ENCODE assay signal across 16 cellular contexts in the genomic region with DNA sequence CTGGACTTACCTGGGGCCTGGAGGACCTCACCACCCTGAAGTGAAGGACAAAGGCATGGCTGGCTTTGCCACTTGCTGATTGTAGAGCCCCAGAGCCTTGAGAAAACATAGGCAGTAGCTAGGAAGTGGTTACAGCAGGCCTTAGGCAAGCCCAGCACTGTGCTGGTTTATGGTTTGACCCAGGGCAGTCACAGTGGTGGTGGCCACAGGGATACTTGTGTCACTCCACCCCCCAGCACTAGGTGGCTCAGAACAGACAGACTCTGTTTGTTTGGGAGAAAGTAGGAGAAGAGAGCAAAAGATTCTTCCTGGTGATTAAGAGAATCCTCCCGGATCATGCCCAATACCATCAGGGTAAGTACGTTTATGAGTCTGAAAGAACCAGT. TPM values are rescaled to one million over a fixed set of nuclear protein-coding genes. Genes with fewer than 3 reads are reported as not detected.
DNase-seq lines count a peak whose midpoint lies in the region; ATAC-seq, FAIRE-seq and TF ChIP-seq lines count a peak whose summit lies in the region.
"Had no signal": no experiment of that assay in that cellular context is flagged by ENCODE, and none has a peak within 500 bp of the region (broad histone marks: within the 10 kb centered on the region; RNA-seq: fewer than 3 reads in every experiment).

No MANE protein-coding gene starts in this region.

- H3K9ac ChIP-seq in HepG2 (ENCODE audit: insufficient read depth, low read depth, low read length), result no peak overlapping the region

- H3K4me2 ChIP-seq in HepG2 (ENCODE audit: low read depth, low read length), result no peak overlapping the region

- intact Hi-C loops in HepG2 (cut with micrococcal nuclease; ENCODE audit: unreplicated experiment), result no loop called here
- intact Hi-C loops in right lobe of liver (cut with DNase I), result no loop called here
- intact Hi-C loops in cardiac septum (cut with DNase I), result no loop called here

- H3K4me1 ChIP-seq in HepG2 (ENCODE audit: insufficient read depth, low read length) (no peaks in the 10 kb centered on the region), right lobe of liver (no peaks in the 10 kb centered on the region)

- no peaks in the 10 kb centered on the region for H3K27me3 Mint-ChIP-seq in glutamatergic neuron (ENCODE audit: unreplicated experiment)
- H3K27me3 Mint-ChIP-seq: central memory CD8-positive, alpha-beta T cell had no signal

- FAIRE-seq in HepG2 (lab: Jason Lieb, UNC), result no peak
- FAIRE-seq: A204.1, GM18507 had no signal

- H3K9me3 ChIP-seq in HepG2 (ENCODE audit: low read length), result no peaks in the 10 kb centered on the region
- H3K9me3 ChIP-seq in right lobe of liver, result no peaks in the 10 kb centered on the region
- no peaks in the 10 kb centered on the region for H3K9me3 ChIP-seq in WERI-Rb-1 (ENCODE audit: severe bottlenecking)

- no peak for TF ChIP-seq EP300 in HepG2 (IDR thresholded peaks at IDR 0.05; ENCODE audit: low read depth in 2 of 2, low read length in 2 of 2)
- TF ChIP-seq EP300 in HepG2 (CRISPR knock-in tag; IDR thresholded peaks at IDR 0.05; ENCODE audit: borderline replicate concordance), result no peak

- 3% methylated on average over 2 of the region's 2 CpGs for WGBS in HepG2 (ENCODE audit: low lambda C conversion rate)
- 32% methylated on average over 2 of the region's 2 CpGs for WGBS in right lobe of liver (ENCODE audit: insufficient coverage, low coverage, low lambda C conversion rate, missing lambda C conversion rate)

- TF ChIP-seq CTCF in HepG2 (CRISPR knock-in tag; IDR thresholded peaks at IDR 0.05) (no peak), right lobe of liver (IDR thresholded peaks at IDR 0.05) (no peak), WERI-Rb-1 (IDR thresholded peaks at IDR 0.05; ENCODE audit: low read depth, low read length) (0 out of 2 replicates have a peak, but pooled peaks have one; percentile 17), glutamatergic neuron (IDR thresholded peaks at IDR 0.05; ENCODE audit: partially characterized antibody, unreplicated experiment) (no peak)

- H3K36me3 ChIP-seq in HepG2 (replicated peaks in 1 of 2; ENCODE audit: control insufficient read depth in 1 of 2, insufficient read depth in 2 of 2, low read length in 2 of 2) (no peaks in the 10 kb centered on the region), right lobe of liver (no peaks in the 10 kb centered on the region), WERI-Rb-1 (no peaks in the 10 kb centered on the region)

- no peak for TF ChIP-seq POLR2A in HepG2 (IDR thresholded peaks at IDR 0.05; ENCODE audit: insufficient read depth in 1 of 2, low read depth in 2 of 2, low read length in 2 of 2)
- TF ChIP-seq POLR2A in right lobe of liver (IDR thresholded peaks at IDR 0.05), result no peak

- H3K36me3 Mint-ChIP-seq in glutamatergic neuron (ENCODE audit: unreplicated experiment), result no peaks in the 10 kb centered on the region
- H3K36me3 Mint-ChIP-seq: CD4-positive, alpha-beta memory T cell; naive thymus-derived CD4-positive, alpha-beta T cell had no signal

- in situ Hi-C loops in HepG2 (cut with HindIII; ENCODE audit: extremely low pct_ligation_motif_present, low pct_unique_long_range_greater_than_20kb), result no loop called here

- no peaks in the 10 kb centered on the region for H3K9me3 Mint-ChIP-seq in glutamatergic neuron (ENCODE audit: unreplicated experiment)
- H3K9me3 Mint-ChIP-seq: CD4-positive, alpha-beta memory T cell; central memory CD8-positive, alpha-beta T cell had no signal

- H3K79me2 ChIP-seq in HepG2 (ENCODE audit: insufficient read depth, low read length), result no peaks in the 10 kb centered on the region

- H3K27ac ChIP-seq in HepG2 (ENCODE audit: extremely low read length, insufficient read depth, low read length) (no peak overlapping the region), right lobe of liver (no peak overlapping the region), WERI-Rb-1 (no peak overlapping the region)

- BruUV-seq in HepG2 (replicated peaks; lab: Mats Ljungman, UMichigan), result no TSS peak

- no peak for DNase-seq in HepG2 (ENCODE audit: low spot score)
- DNase-seq in right lobe of liver, result no peak
- DNase-seq in WERI-Rb-1, result no peak
- DNase-seq in glutamatergic neuron, result no peak
- no peak for DNase-seq in cardiac septum (ENCODE audit: low spot score)
- no peak for DNase-seq in NCI-H2171 (lab: John Stamatoyannopoulos, UW)
- DNase-seq: activated T-cell treated with anti-CD3 and anti-CD28 coated beads, Interleukin-2, amount 50 U/mL, for 48 hours; CD4-positive, alpha-beta memory T cell; naive thymus-derived CD4-positive, alpha-beta T cell; NCI-H2171 treated with DMSO at 0.1 percent for 48 hours had no signal

- no peak for TF ChIP-seq RAD21 in HepG2 (CRISPR knock-in tag; IDR thresholded peaks at IDR 0.05)

- ATAC-seq in HepG2 (peak; percentile 84), right lobe of liver (no peak), HG03354 (IDR thresholded peaks at IDR 0.05; ENCODE audit: poor library complexity, severe bottlenecking, unreplicated experiment) (peak; percentile 9), GM21576 (IDR thresholded peaks at IDR 0.05; ENCODE audit: unreplicated experiment) (no peak)
- ATAC-seq: naive thymus-derived CD4-positive, alpha-beta T cell had no signal

- no peak overlapping the region for H3K4me3 ChIP-seq in HepG2 (replicated peaks in 1 of 3; ENCODE audit: insufficient read depth in 1 of 3, low read depth in 2 of 3, low read length in 3 of 3)
- H3K4me3 ChIP-seq in right lobe of liver, result no peak overlapping the region
- no peak overlapping the region for H3K4me3 ChIP-seq in WERI-Rb-1 (ENCODE audit: low read depth, low read length)

- H3K4me3 Mint-ChIP-seq in glutamatergic neuron (ENCODE audit: unreplicated experiment), result no peak overlapping the region
- H3K4me3 Mint-ChIP-seq: CD4-positive, alpha-beta memory T cell; central memory CD8-positive, alpha-beta T cell; naive thymus-derived CD4-positive, alpha-beta T cell had no signal

- no peaks in the 10 kb centered on the region for H4K20me1 ChIP-seq in HepG2 (ENCODE audit: insufficient read depth, low read length)

- POLR2A ChIA-PET in HepG2 (lab: Yijun Ruan, JAX), result no interaction called here

- H3K27me3 ChIP-seq in HepG2 (ENCODE audit: control insufficient read depth in 1 of 2, insufficient read depth in 2 of 2, low read length in 2 of 2) (no peaks in the 10 kb centered on the region), right lobe of liver (no peaks in the 10 kb centered on the region), WERI-Rb-1 (ENCODE audit: insufficient read depth, low read depth, severe bottlenecking) (no peaks in the 10 kb centered on the region)

- no peak overlapping the region for H3K27ac Mint-ChIP-seq in glutamatergic neuron (ENCODE audit: unreplicated experiment)
- H3K27ac Mint-ChIP-seq: CD4-positive, alpha-beta memory T cell; naive thymus-derived CD4-positive, alpha-beta T cell had no signal

- CTCF ChIA-PET in HepG2 (lab: Yijun Ruan, JAX; ENCODE audit: low intra/inter-chr PET ratio, low total read pairs), result no interaction called here

- no peaks in the 10 kb centered on the region for H3K4me1 Mint-ChIP-seq in glutamatergic neuron (ENCODE audit: low read depth, unreplicated experiment)
- H3K4me1 Mint-ChIP-seq: CD4-positive, alpha-beta memory T cell; central memory CD8-positive, alpha-beta T cell; naive thymus-derived CD4-positive, alpha-beta T cell had no signal

- H2AFZ ChIP-seq in HepG2 (ENCODE audit: low read length), result no peak overlapping the region

TF ChIP-seq in HepG2, 621 proteins besides CTCF, POLR2A, EP300 and RAD21 (continues in another document):
- TF ChIP-seq CREB1 (IDR thresholded peaks at IDR 0.05) (no peak), CREB1 (CRISPR knock-in tag; IDR thresholded peaks at IDR 0.05) (no peak), ZNF550 (CRISPR knock-in tag; IDR thresholded peaks at IDR 0.05; ENCODE audit: borderline replicate concordance) (no peak), NR2F2 (IDR thresholded peaks at IDR 0.05; ENCODE audit: borderline replicate concordance, low read depth) (no peak), NR2C2 (CRISPR knock-in tag; IDR thresholded peaks at IDR 0.05; ENCODE audit: borderline replicate concordance) (no peak)

RNA-seq across cellular contexts. Expression of a gene that starts 13.2 kb away (rescaled TPM):
- total RNA-seq in HepG2 (2016; rRNA removed; fragmentation: Illumina TruSeq; extraction: Trizol) (not detected in 2 replicates), right lobe of liver (1 to 10 TPM in 2 of 6 experiments, under 1 TPM in 4; 0.56 to 1.5 (median 0.79) TPM), glutamatergic neuron (ENCODE audit: unreplicated experiment) (0.25 TPM), cardiac septum (28.5 TPM)
- total RNA-seq in HepG2 (2016; cell fraction: cytosol; rRNA removed; fragmentation: Illumina TruSeq; extraction: Trizol; ENCODE audit: low read depth), result not detected in 2 replicates
- not detected in 2 replicates for total RNA-seq in HepG2 (2016; cell fraction: insoluble cytoplasmic fraction; rRNA removed; fragmentation: Illumina TruSeq; extraction: Trizol)
- total RNA-seq in HepG2 (2016; cell fraction: membrane; rRNA removed; fragmentation: Illumina TruSeq; extraction: Trizol), result not detected in 2 replicates
- not detected in 2 replicates for total RNA-seq in HepG2 (2016; cell fraction: nucleus; rRNA removed; fragmentation: Illumina TruSeq; extraction: Trizol)
- polyA plus RNA-seq in HepG2 (2011; rRNA removed), result not detected in 2 replicates
- polyA plus RNA-seq in HepG2 (2011; cell fraction: cytosol; rRNA removed), result not detected in 2 replicates
- polyA plus RNA-seq in HepG2 (2011; cell fraction: nucleus; rRNA removed), result not detected in 2 replicates
- polyA plus RNA-seq in HepG2 (2012), result 0.05 TPM in 1 of 2 replicates, not detected in the other
- polyA plus RNA-seq in HepG2 (2016; cell fraction: cytosol; fragmentation: Illumina TruSeq; extraction: Trizol; ENCODE audit: low read depth), result not detected in 2 replicates
- not detected in 2 replicates for polyA plus RNA-seq in HepG2 (2016; cell fraction: insoluble cytoplasmic fraction; fragmentation: Illumina TruSeq; extraction: Trizol; ENCODE audit: low read depth)
- not detected in 2 replicates for polyA plus RNA-seq in HepG2 (2016; cell fraction: membrane; fragmentation: Illumina TruSeq; extraction: Trizol; ENCODE audit: low read depth)
- polyA plus RNA-seq in HepG2 (2016; cell fraction: nucleus; fragmentation: Illumina TruSeq; extraction: Trizol; ENCODE audit: insufficient read depth, low read depth), result not detected in 2 replicates
- not detected in 2 replicates for polyA minus RNA-seq in HepG2 (2011; rRNA and poly(A)+ RNA removed; ENCODE audit: low replicate concordance)
- polyA minus RNA-seq in HepG2 (2011; cell fraction: cytosol; rRNA and poly(A)+ RNA removed), result not detected in 2 replicates
- polyA minus RNA-seq in HepG2 (2011; cell fraction: nucleus; rRNA and poly(A)+ RNA removed), result 0.12 TPM in 1 of 2 replicates, not detected in the other
- total RNA-seq: CD4-positive, alpha-beta memory T cell; G401 had no signal
- polyA plus RNA-seq: CD4-positive, alpha-beta memory T cell; naive thymus-derived CD4-positive, alpha-beta T cell had no signal

Comparison
In these comparisons a context has a peak if more than half of its experiments do, and no peak if none do; other contexts are left out.
1. ATAC-seq: peak in HepG2 (single experiment) and HG03354 (single experiment); none in right lobe of liver (0 of 4) and GM21576 (single experiment).
2. RNA of a gene that starts 13.2 kb away (total RNA-seq): 28.5 TPM in cardiac septum (single experiment); 0.56 to 1.5 TPM in right lobe of liver, 0.25 TPM in glutamatergic neuron (single experiment) and not detected in HepG2; every median in the first group is over 10 times any median in the second.